19 cellular contexts compared by ENCODE assay signal in the genomic region with DNA sequence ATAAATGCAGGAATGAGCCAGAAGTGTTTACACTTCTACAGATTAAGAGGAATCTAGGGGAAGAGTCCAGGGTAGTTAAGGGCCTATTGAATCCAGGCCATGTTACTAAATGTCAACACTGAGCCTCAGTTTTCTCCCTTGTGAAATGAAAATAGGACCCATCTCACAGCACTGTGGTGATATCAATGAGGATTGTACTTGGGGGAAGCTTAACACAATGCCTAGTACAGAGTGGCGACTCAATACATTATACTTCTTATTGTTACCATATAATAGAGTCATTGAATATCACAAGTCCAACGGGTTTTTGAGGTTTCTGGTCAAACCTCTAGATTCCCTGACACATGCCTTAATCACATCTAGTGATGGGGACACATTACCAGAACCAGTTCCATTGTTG.
"Had no signal": no experiment of that assay in that cellular context is flagged by ENCODE, and none has a peak within 500 bp of the region (broad histone marks: within the 10 kb centered on the region; RNA-seq: fewer than 3 reads in every experiment).

No MANE protein-coding gene starts in this region.

- H3K4me1 Mint-ChIP-seq: endodermal cell had no signal

- H3K27ac Mint-ChIP-seq: activated CD4-positive, alpha-beta T cell treated with anti-CD3 and anti-CD28 coated beads, Interleukin-2, amount 10 ng/mL, durations not matched to agents 7 days and 5 days; activated CD8-positive, alpha-beta T cell treated with anti-CD3 and anti-CD28 coated beads, Interleukin-2, amount 10 ng/mL, durations not matched to agents 7 days and 5 days; activated naive CD8-positive, alpha-beta T cell; activated T-cell treated with anti-CD3 and anti-CD28 coated beads, Interleukin-2, amount 50 U/mL, for 72 hours; endodermal cell had no signal

- H3K27ac ChIP-seq: cardiac muscle cell, esophagus muscularis mucosa, suprapubic skin, upper lobe of left lung had no signal

- ATAC-seq: activated CD8-positive, alpha-beta T cell treated with anti-CD3 and anti-CD28 coated beads, Interleukin-2, amount 10 ng/mL, durations not matched to agents 7 days and 5 days; activated T-cell treated with anti-CD3 and anti-CD28 coated beads, Interleukin-2, amount 50 U/mL, for 72 hours; left cardiac atrium; naive thymus-derived CD8-positive, alpha-beta T cell; SK-N-SH treated with all-trans-retinoic acid at 6 μM for 48 hours; stimulated activated naive CD8-positive, alpha-beta T cell treated with anti-CD3 and anti-CD28 coated beads, Interleukin-15, Interleukin-2, amounts not matched to agents 100 U/mL and 50 U/mL, for 24 hours had no signal

- H3K27me3 ChIP-seq: cardiac muscle cell, esophagus muscularis mucosa, suprapubic skin, upper lobe of left lung had no signal

- DNase-seq: activated CD4-positive, alpha-beta T cell treated with anti-CD3 and anti-CD28 coated beads, Interleukin-2, amount 10 ng/mL, durations not matched to agents 7 days and 5 days; activated CD8-positive, alpha-beta T cell treated with anti-CD3 and anti-CD28 coated beads, Interleukin-2, amount 10 ng/mL, durations not matched to agents 7 days and 5 days; activated gamma-delta T cell; activated T-cell treated with anti-CD3 and anti-CD28 coated beads, Interleukin-2, amount 50 U/mL, for 72 hours; endodermal cell; left cardiac atrium; naive thymus-derived CD8-positive, alpha-beta T cell; retina; stimulated activated CD4-positive, alpha-beta T cell treated with anti-CD3 and anti-CD28 coated beads, Interleukin-12 subunit alpha, Interleukin-12 subunit beta, amount 100 ng/mL, for 4 hours; stimulated activated CD4-positive, alpha-beta T cell treated with anti-CD3 and anti-CD28 coated beads, Interleukin-1b, Interleukin-23, amount 100 ng/mL, for 48 hours; stimulated activated naive CD8-positive, alpha-beta T cell treated with anti-CD3 and anti-CD28 coated beads, Interleukin-15, Interleukin-2, amounts not matched to agents 100 U/mL and 50 U/mL, for 24 hours; T-helper 1 cell; T1000; upper lobe of left lung had no signal

- H3K27me3 Mint-ChIP-seq: activated CD4-positive, alpha-beta T cell treated with anti-CD3 and anti-CD28 coated beads, Interleukin-2, amount 10 ng/mL, durations not matched to agents 7 days and 5 days; activated naive CD8-positive, alpha-beta T cell had no signal

- H3K9me3 Mint-ChIP-seq: activated CD4-positive, alpha-beta T cell treated with anti-CD3 and anti-CD28 coated beads, Interleukin-2, amount 10 ng/mL, durations not matched to agents 7 days and 5 days; activated T-cell treated with anti-CD3 and anti-CD28 coated beads, Interleukin-2, amount 50 U/mL, for 72 hours; endodermal cell; naive thymus-derived CD8-positive, alpha-beta T cell had no signal

- H3K36me3 Mint-ChIP-seq: activated naive CD8-positive, alpha-beta T cell had no signal

- H3K4me3 ChIP-seq: cardiac muscle cell, esophagus muscularis mucosa, suprapubic skin, upper lobe of left lung had no signal

- H3K4me3 Mint-ChIP-seq: activated CD4-positive, alpha-beta T cell treated with anti-CD3 and anti-CD28 coated beads, Interleukin-2, amount 10 ng/mL, durations not matched to agents 7 days and 5 days; activated CD8-positive, alpha-beta T cell treated with anti-CD3 and anti-CD28 coated beads, Interleukin-2, amount 10 ng/mL, durations not matched to agents 7 days and 5 days; activated naive CD8-positive, alpha-beta T cell; activated T-cell treated with anti-CD3 and anti-CD28 coated beads, Interleukin-2, amount 50 U/mL, for 72 hours; endodermal cell; naive thymus-derived CD8-positive, alpha-beta T cell had no signal
